In the genomic region with DNA sequence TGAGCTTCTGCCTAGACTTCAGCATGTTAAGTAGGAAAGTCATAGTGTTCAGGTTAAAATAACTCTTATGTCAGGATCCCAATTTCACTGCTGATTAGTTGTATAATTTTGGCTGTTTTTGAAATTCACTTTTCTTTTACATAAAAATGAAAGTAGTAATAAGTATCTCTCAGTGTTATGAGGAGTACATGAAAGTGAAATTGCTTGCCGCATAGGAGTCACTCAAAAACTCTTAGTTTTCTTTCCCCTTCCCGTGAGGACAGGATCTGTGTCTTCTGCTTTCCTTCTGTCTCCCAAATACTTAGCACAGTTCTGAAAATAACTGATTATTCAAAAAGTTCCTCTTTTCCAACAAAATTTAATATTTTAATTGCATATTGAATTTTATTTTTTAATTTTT, we compare ENCODE assay signal across 23 cellular contexts.
DNase-seq lines count a peak whose midpoint lies in the region; ATAC-seq, FAIRE-seq and TF ChIP-seq lines count a peak whose summit lies in the region.
"Had no signal": no experiment of that assay in that cellular context is flagged by ENCODE, and none has a peak within 500 bp of the region (broad histone marks: within the 10 kb centered on the region; RNA-seq: fewer than 3 reads in every experiment).

No MANE protein-coding gene starts in this region.

- H3K9me3 ChIP-seq in GM12878 (replicated peaks; ENCODE audit: control insufficient read depth, insufficient read depth, low read length) (no peaks in the 10 kb centered on the region), Karpas-422 (ENCODE audit: low read length) (no peaks in the 10 kb centered on the region)

- H4K20me1 ChIP-seq in GM12878 (ENCODE audit: control insufficient read depth, insufficient read depth) (no peaks in the 10 kb centered on the region), Karpas-422 (ENCODE audit: insufficient read depth, low read depth, low read length) (no peaks in the 10 kb centered on the region)
- H4K20me1 ChIP-seq: BLaER1 treated with 17β-estradiol and CSF1 and Interleukin-3, amounts not matched to agents 10 nM and 100 nM had no signal

- TF ChIP-seq CTCF in GM12878 (IDR thresholded peaks at IDR 0.05 in 2 of 3, conservative IDR thresholded peaks at IDR 0.05 in 1 of 3; ENCODE audit: control insufficient read depth in 2 of 3, extremely low read depth in 1 of 3, insufficient read depth in 1 of 3, low read depth in 3 of 3, low read length in 3 of 3) (no peak), GM13977 (IDR thresholded peaks at IDR 0.05; ENCODE audit: extremely low read depth, insufficient read depth, missing control alignments) (no peak)

- H3K9ac ChIP-seq in GM12878 (ENCODE audit: control insufficient read depth, insufficient read depth, low read length) = no peak overlapping the region
- H3K9ac ChIP-seq in Karpas-422 (ENCODE audit: low read length) = no peak overlapping the region
- H3K9ac ChIP-seq: BLaER1 treated with 17β-estradiol and CSF1 and Interleukin-3, amounts not matched to agents 10 nM and 100 nM had no signal

- H3K79me2 ChIP-seq in GM12878 (ENCODE audit: control insufficient read depth, insufficient read depth, low read length) (no peaks in the 10 kb centered on the region), Karpas-422 (ENCODE audit: low read length) (no peaks in the 10 kb centered on the region)

- SMC1A ChIA-PET in GM12878 (lab: Charles Lee; ENCODE audit: uncharacterized antibody, unreplicated experiment) = no interaction called here

- TF ChIP-seq POLR2A in GM12878 (IDR thresholded peaks at IDR 0.05; ENCODE audit: low read depth, low read length) = no peak

- WGBS in GM12878 (ENCODE audit: insufficient coverage, insufficient replicate concordance, low lambda C conversion rate, missing lambda C conversion rate) = 18% methylated on average over 2 of the region's 2 CpGs

- H3K4me1 ChIP-seq in GM12878 (ENCODE audit: control insufficient read depth, insufficient read depth, low read length) (no peaks in the 10 kb centered on the region), Karpas-422 (ENCODE audit: low read length) (no peaks in the 10 kb centered on the region)
- H3K4me1 ChIP-seq: A549, Caco-2 had no signal

- no peaks in the 10 kb centered on the region for H3K9me3 Mint-ChIP-seq in activated naive CD8-positive, alpha-beta T cell (ENCODE audit: low read depth)
- H3K9me3 Mint-ChIP-seq in activated naive CD8-positive, alpha-beta T cell treated with anti-CD3 and anti-CD28 coated beads, Interleukin-2, amount 50 U/mL, for 24 hours = no peaks in the 10 kb centered on the region
- H3K9me3 Mint-ChIP-seq: CD8-positive, alpha-beta T cell had no signal

- no peak overlapping the region for H3K4me3 Mint-ChIP-seq in activated naive CD8-positive, alpha-beta T cell
- H3K4me3 Mint-ChIP-seq in activated naive CD8-positive, alpha-beta T cell treated with anti-CD3 and anti-CD28 coated beads, Interleukin-2, amount 50 U/mL, for 24 hours = no peak overlapping the region
- H3K4me3 Mint-ChIP-seq: B cell; CD4-positive, alpha-beta T cell; CD8-positive, alpha-beta T cell had no signal

- H2AFZ ChIP-seq in GM12878 (ENCODE audit: control insufficient read depth, low read depth, low read length) = no peak overlapping the region; the same call in 1 of the 2 replicates
- H2AFZ ChIP-seq in Karpas-422 (ENCODE audit: low read length) = no peak overlapping the region

- peak overlapping the region; percentile 19 for H3K27ac Mint-ChIP-seq in activated naive CD8-positive, alpha-beta T cell
- H3K27ac Mint-ChIP-seq in activated naive CD8-positive, alpha-beta T cell treated with anti-CD3 and anti-CD28 coated beads, Interleukin-2, amount 50 U/mL, for 24 hours = no peak overlapping the region
- H3K27ac Mint-ChIP-seq: B cell; CD4-positive, alpha-beta T cell; CD8-positive, alpha-beta T cell had no signal

- H3K27me3 ChIP-seq in GM12878 (replicated peaks in 1 of 2; ENCODE audit: control insufficient read depth in 2 of 2, insufficient read depth in 2 of 2, low read length in 1 of 2) (no peaks in the 10 kb centered on the region), Karpas-422 (ENCODE audit: low read length) (no peaks in the 10 kb centered on the region)
- H3K27me3 ChIP-seq: BLaER1 treated with 17β-estradiol and CSF1 and Interleukin-3, amounts not matched to agents 10 nM and 100 nM had no signal

- CTCF ChIA-PET in GM12878 (lab: Yijun Ruan, JAX) = no interaction called here

- BruUV-seq in GM12878 (replicated peaks; lab: Mats Ljungman, UMichigan) = no TSS peak

- TF ChIP-seq RAD21 in GM12878 (IDR thresholded peaks at IDR 0.05; ENCODE audit: insufficient read depth, low read depth, low read length) = no peak

- H3K4me1 Mint-ChIP-seq in activated naive CD8-positive, alpha-beta T cell (ENCODE audit: low read depth) = peaks cover 9% of the 10 kb centered on the region
- peaks cover 2% of the 10 kb centered on the region for H3K4me1 Mint-ChIP-seq in activated naive CD8-positive, alpha-beta T cell treated with anti-CD3 and anti-CD28 coated beads, Interleukin-2, amount 50 U/mL, for 24 hours
- H3K4me1 Mint-ChIP-seq: B cell had no signal

- H3K4me2 ChIP-seq in GM12878 (ENCODE audit: control insufficient read depth, insufficient read depth) (no peak overlapping the region; the same call in 1 of the 2 replicates), Karpas-422 (ENCODE audit: low read depth, low read length, poor library complexity, severe bottlenecking) (no peak overlapping the region)
- H3K4me2 ChIP-seq: A549 had no signal

- H3K9me2 ChIP-seq in Karpas-422 (replicated peaks; ENCODE audit: insufficient read depth, low read length) = no peaks in the 10 kb centered on the region

- H3K36me3 ChIP-seq in GM12878 (ENCODE audit: control insufficient read depth in 2 of 2, insufficient read depth in 2 of 2, low read length in 1 of 2) (no peaks in the 10 kb centered on the region), Karpas-422 (ENCODE audit: insufficient read depth, low read length) (no peaks in the 10 kb centered on the region)
- H3K36me3 ChIP-seq: BLaER1 treated with 17β-estradiol and CSF1 and Interleukin-3, amounts not matched to agents 10 nM and 100 nM had no signal

- H3K27me3 Mint-ChIP-seq in activated naive CD8-positive, alpha-beta T cell = no peaks in the 10 kb centered on the region
- peaks cover 2% of the 10 kb centered on the region for H3K27me3 Mint-ChIP-seq in activated naive CD8-positive, alpha-beta T cell treated with anti-CD3 and anti-CD28 coated beads, Interleukin-2, amount 50 U/mL, for 24 hours
- H3K27me3 Mint-ChIP-seq: CD4-positive, alpha-beta T cell had no signal

- no peak for FAIRE-seq in GM12878 (lab: Jason Lieb, UNC)
- FAIRE-seq: A549, D721Med, G401.6, GM12891, GM19239 had no signal

- H3K36me3 Mint-ChIP-seq in activated naive CD8-positive, alpha-beta T cell = peaks cover 4% of the 10 kb centered on the region
- peaks cover 2% of the 10 kb centered on the region for H3K36me3 Mint-ChIP-seq in activated naive CD8-positive, alpha-beta T cell treated with anti-CD3 and anti-CD28 coated beads, Interleukin-2, amount 50 U/mL, for 24 hours (ENCODE audit: low read depth)

- ATAC-seq in activated naive CD8-positive, alpha-beta T cell treated with anti-CD3 and anti-CD28 coated beads, Interleukin-2, amount 50 U/mL, for 24 hours = no peak
- ATAC-seq in HG02798 (IDR thresholded peaks at IDR 0.05; ENCODE audit: poor library complexity, unreplicated experiment) = peak; percentile 49
- peak; percentile 60 for ATAC-seq in GM12878
- ATAC-seq: A549; CD8-positive, alpha-beta T cell had no signal

- in situ Hi-C loops in GM12878 (cut with MboI) = no loop called here
- in situ Hi-C loops in GM13977 (cut with MboI; ENCODE audit: low pct_unique_long_range_greater_than_20kb, low sequenced_read_pairs, unreplicated experiment) = no loop called here

- TF ChIP-seq EP300 in GM12878 (IDR thresholded peaks at IDR 0.05; ENCODE audit: borderline replicate concordance in 1 of 2, control insufficient read depth in 1 of 2, low read depth in 2 of 2, low read length in 2 of 2) = no peak

- H3K27ac ChIP-seq in GM12878 (ENCODE audit: control insufficient read depth, insufficient read depth) = no peak overlapping the region
- no peak overlapping the region for H3K27ac ChIP-seq in Karpas-422 (ENCODE audit: low read length)
- H3K27ac ChIP-seq: 22Rv1; A549; BLaER1 treated with 17β-estradiol and CSF1 and Interleukin-3, amounts not matched to agents 10 nM and 100 nM; C4-2B had no signal

- POLR2A ChIA-PET in GM12878 (lab: Charles Lee) = no interaction called here

- no peak overlapping the region for H3K4me3 ChIP-seq in GM12878
- no peak overlapping the region for H3K4me3 ChIP-seq in Karpas-422 (ENCODE audit: low read length)
- H3K4me3 ChIP-seq: A549; BLaER1 treated with 17β-estradiol and CSF1 and Interleukin-3, amounts not matched to agents 10 nM and 100 nM had no signal

- RAD21 ChIA-PET in GM12878 (lab: Charles Lee; ENCODE audit: unreplicated experiment) = no interaction called here

- no peak for DNase-seq in activated naive CD8-positive, alpha-beta T cell treated with anti-CD3 and anti-CD28 coated beads, Interleukin-2, amount 50 U/mL, for 24 hours
- DNase-seq in GM12878 (ENCODE audit: low read depth, low spot score) (no peak), Karpas-422 (no peak), NCI-H2081 treated with DMSO at 0.1 percent for 48 hours (lab: John Stamatoyannopoulos, UW) (no peak), GM13977 (ENCODE audit: low spot score) (no peak)
- DNase-seq: AML-193; Caco-2; Calu3; CD4-positive, alpha-beta T cell; CD8-positive, alpha-beta T cell; DMS79 treated with DMSO at 0.1 percent for 48 hours; GF-D8 had no signal

- intact Hi-C loops in GM12878 (cut with micrococcal nuclease; ENCODE audit: unreplicated experiment) = no loop called here

TF ChIP-seq in GM12878, 131 proteins besides CTCF, POLR2A, EP300 and RAD21 (continues in another document):
- TF ChIP-seq, protein P1, sequence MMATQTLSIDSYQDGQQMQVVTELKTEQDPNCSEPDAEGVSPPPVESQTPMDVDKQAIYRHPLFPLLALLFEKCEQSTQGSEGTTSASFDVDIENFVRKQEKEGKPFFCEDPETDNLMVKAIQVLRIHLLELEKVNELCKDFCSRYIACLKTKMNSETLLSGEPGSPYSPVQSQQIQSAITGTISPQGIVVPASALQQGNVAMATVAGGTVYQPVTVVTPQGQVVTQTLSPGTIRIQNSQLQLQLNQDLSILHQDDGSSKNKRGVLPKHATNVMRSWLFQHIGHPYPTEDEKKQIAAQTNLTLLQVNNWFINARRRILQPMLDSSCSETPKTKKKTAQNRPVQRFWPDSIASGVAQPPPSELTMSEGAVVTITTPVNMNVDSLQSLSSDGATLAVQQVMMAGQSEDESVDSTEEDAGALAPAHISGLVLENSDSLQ (IDR thresholded peaks at IDR 0.05) = peak; percentile 58; the same call in 1 of the 2 replicates
- no peak for TF ChIP-seq HDGF (IDR thresholded peaks at IDR 0.05)
